Comparison of ENCODE assay signal across 7 cellular contexts in the genomic region with DNA sequence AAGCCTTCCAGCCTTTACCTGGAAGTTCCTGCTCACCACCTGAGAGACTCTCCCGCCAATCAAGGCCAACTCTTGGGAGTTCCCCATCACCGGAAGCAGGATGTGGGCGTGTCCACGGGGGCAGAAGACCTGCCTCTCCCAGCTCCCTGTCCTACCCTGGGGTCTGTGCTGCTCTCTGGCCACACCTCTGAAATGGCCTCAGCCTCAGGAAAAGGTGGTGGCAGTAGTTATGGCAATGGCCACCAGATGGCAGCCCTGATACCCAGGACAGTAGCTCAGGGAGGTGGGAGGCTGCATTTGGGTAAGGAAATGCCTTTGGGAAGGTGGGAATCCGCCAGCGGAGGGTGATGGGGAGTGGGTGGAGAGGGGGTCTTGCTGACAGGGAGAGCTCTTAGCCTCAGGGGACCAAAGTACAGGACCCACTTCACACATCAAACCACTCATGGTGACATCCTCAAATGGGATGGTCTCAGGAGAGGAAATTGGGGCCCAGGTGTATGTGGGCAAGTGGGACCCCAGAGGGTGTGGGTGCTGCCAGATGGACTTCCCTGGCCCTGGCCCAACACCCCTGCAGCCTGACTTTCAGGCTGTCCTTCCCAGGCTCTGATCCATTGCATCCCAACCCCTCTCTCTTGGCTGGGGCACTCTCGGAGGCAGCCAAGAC. TPM values are rescaled to one million over a fixed set of nuclear protein-coding genes. Genes with fewer than 3 reads are reported as not detected.
A peak's percentile ranks its signal among the peaks of the same experiment; 100 is the strongest.
DNase-seq lines count a peak whose midpoint lies in the region; ATAC-seq and TF ChIP-seq lines count a peak whose summit lies in the region.

No MANE protein-coding gene starts in this region.

- H3K14ac ChIP-seq in mesenchymal stem cell (ENCODE audit: low read length in 2 of 2): no peak overlapping the region

- H2BK120ac ChIP-seq in mesenchymal stem cell (ENCODE audit: low read depth, low read length): no peak overlapping the region

- H3K4me1 ChIP-seq in mesenchymal stem cell (ENCODE audit: control insufficient read depth, insufficient read depth, low read depth, low read length): no peaks in the 10 kb centered on the region

- H3K27ac ChIP-seq in mesenchymal stem cell (ENCODE audit: low read length, poor library complexity, severe bottlenecking): no peak overlapping the region

- no peaks in the 10 kb centered on the region for H3K9me3 ChIP-seq in mesenchymal stem cell (ENCODE audit: control insufficient read depth, low read length)

- no peaks in the 10 kb centered on the region for H3K36me3 ChIP-seq in mesenchymal stem cell (ENCODE audit: control insufficient read depth in 1 of 2, insufficient read depth in 2 of 2, low read depth in 1 of 2, low read length in 2 of 2)

- no peak overlapping the region for H3K18ac ChIP-seq in mesenchymal stem cell (ENCODE audit: low read depth in 1 of 2, low read length in 2 of 2)

- TF ChIP-seq CTCF in GM12874 (IDR thresholded peaks at IDR 0.05; ENCODE audit: insufficient read depth, low read depth, low read length): peak; percentile 82

- ATAC-seq in HG03095 (IDR thresholded peaks at IDR 0.05; ENCODE audit: unreplicated experiment): peak; percentile 88

- peaks cover 53 to 94% of the 10 kb centered on the region in 2 experiments for H3K27me3 ChIP-seq in mesenchymal stem cell (ENCODE audit: control insufficient read depth in 1 of 2, insufficient read depth in 1 of 2, low read length in 2 of 2)

- H2BK12ac ChIP-seq in mesenchymal stem cell (ENCODE audit: low read length in 2 of 2): no peak overlapping the region

- DNase-seq in NCI-H460 (ENCODE audit: extremely low read depth, low read depth): peak; percentile 64
- DNase-seq in activated CD4-positive, alpha-beta T cell treated with anti-CD3 and anti-CD28 coated beads, Interleukin-2, amount 50 U/mL, for 48 hours: peak; percentile 80 to 85
- peak; percentile 54 for DNase-seq in effector CD8-positive, alpha-beta T cell (lab: John Stamatoyannopoulos, UW)
- DNase-seq in mesenchymal stem cell: peak; percentile 60
- peak; percentile 60 for DNase-seq in stimulated activated CD8-positive, alpha-beta memory T cell treated with anti-CD3 and anti-CD28 coated beads, Interleukin-4, amount 100 ng/mL, for 24 hours (ENCODE audit: low read depth)

- no peak overlapping the region for H3K9ac ChIP-seq in mesenchymal stem cell (ENCODE audit: low read length)

- no peak overlapping the region for H3K4me3 ChIP-seq in mesenchymal stem cell (ENCODE audit: insufficient read depth in 1 of 2, low read depth in 1 of 2, low read length in 2 of 2)

- no peak overlapping the region for H2AFZ ChIP-seq in mesenchymal stem cell (ENCODE audit: low read depth, low read length)

- WGBS in mesenchymal stem cell: 24% methylated on average over 5 of the region's 7 CpGs

- H4K8ac ChIP-seq in mesenchymal stem cell (ENCODE audit: low read length): no peak overlapping the region

- no peak overlapping the region for H3K4ac ChIP-seq in mesenchymal stem cell (ENCODE audit: low read depth in 1 of 2, low read length in 2 of 2)

- no peaks in the 10 kb centered on the region for H3K79me1 ChIP-seq in mesenchymal stem cell (replicated peaks; ENCODE audit: low read length, poor library complexity, severe bottlenecking)

- H2BK5ac ChIP-seq in mesenchymal stem cell (ENCODE audit: low read depth, low read length, poor library complexity, severe bottlenecking): no peak overlapping the region

- H3K4me2 ChIP-seq in mesenchymal stem cell (ENCODE audit: low read length, poor library complexity, severe bottlenecking): no peak overlapping the region

- H3K23ac ChIP-seq in mesenchymal stem cell (ENCODE audit: low read length in 2 of 2): no peak overlapping the region

- no peak overlapping the region for H2BK15ac ChIP-seq in mesenchymal stem cell (ENCODE audit: low read depth, poor library complexity, severe bottlenecking)

- H4K91ac ChIP-seq in mesenchymal stem cell (ENCODE audit: low read length): no peak overlapping the region

- no peak overlapping the region for H2AK5ac ChIP-seq in mesenchymal stem cell (ENCODE audit: low read length, severe bottlenecking)

RNA-seq across cellular contexts. Expression of gene KAZALD1, which starts 33.9 kb away (rescaled TPM):
- 31.3 and 36.1 TPM in 2 replicates for total RNA-seq in NCI-H460 (2014; rRNA removed; shearing (Covaris generic))
- 116 and 123 TPM in 2 replicates for polyA plus RNA-seq in NCI-H460 (2014; cell fraction: nucleus; rRNA removed)
- polyA plus RNA-seq in mesenchymal stem cell (2013, experiment 1 of 2): 4.4 TPM
- polyA plus RNA-seq in mesenchymal stem cell (2013, experiment 2 of 2): 3.9 TPM

RNA-seq across cellular contexts. Expression of gene TLX1, which starts 35.4 kb away (rescaled TPM):
- not detected in 2 replicates for total RNA-seq in NCI-H460 (2014; rRNA removed; shearing (Covaris generic))
- not detected in 2 replicates for polyA plus RNA-seq in NCI-H460 (2014; cell fraction: nucleus; rRNA removed)
- polyA plus RNA-seq in mesenchymal stem cell (2013, experiment 1 of 2): not detected
- not detected for polyA plus RNA-seq in mesenchymal stem cell (2013, experiment 2 of 2)
